In genomic region chr1:105485207-105485606, GRCh38 we compare ENCODE assay signal across 17 cellular contexts.
DNase-seq lines count a peak whose midpoint lies in the region; FAIRE-seq lines count a peak whose summit lies in the region.
"Had no signal": no experiment of that assay in that cellular context is flagged by ENCODE, and none has a peak within 500 bp of the region (broad histone marks: within the 10 kb centered on the region; RNA-seq: fewer than 3 reads in every experiment).

No MANE protein-coding gene starts in this region.

- H3K79me2 ChIP-seq in trophoblast cell (ENCODE audit: control insufficient read depth, insufficient read depth, low read length, poor library complexity): no peaks in the 10 kb centered on the region

- H3K18ac ChIP-seq in trophoblast cell (ENCODE audit: low read length): no peak overlapping the region

- no peak overlapping the region for H3K23ac ChIP-seq in trophoblast cell (ENCODE audit: low read length)

- no peak overlapping the region for H4K91ac ChIP-seq in trophoblast cell (ENCODE audit: low read depth, low read length)

- H3K9ac ChIP-seq in trophoblast cell (ENCODE audit: low read length): no peak overlapping the region

- H2BK5ac ChIP-seq in trophoblast cell (ENCODE audit: low read depth, low read length, poor library complexity): no peak overlapping the region

- H4K12ac ChIP-seq in trophoblast cell (ENCODE audit: low read depth, low read length): no peak overlapping the region

- H3K27me3 ChIP-seq in trophoblast cell (ENCODE audit: insufficient read depth, low read length): no peaks in the 10 kb centered on the region
- H3K27me3 ChIP-seq: uterus had no signal

- H2BK120ac ChIP-seq in trophoblast cell (ENCODE audit: insufficient read depth, low read length, poor library complexity): no peak overlapping the region

- H3K9me3 ChIP-seq in trophoblast cell (ENCODE audit: insufficient read depth, low read depth, low read length): no peaks in the 10 kb centered on the region
- H3K9me3 ChIP-seq: uterus had no signal

- peak; percentile 4 for DNase-seq in Daoy (ENCODE audit: low read depth)
- DNase-seq in RCC 7860 (ENCODE audit: low spot score): peak; percentile 19
- peak; percentile 69 for DNase-seq in dedifferentiated amniotic fluid mesenchymal stem cell (ENCODE audit: extremely low spot score)
- DNase-seq in trophoblast cell: peak; percentile 2 to 33
- DNase-seq in NCI-H748 (lab: John Stamatoyannopoulos, UW; ENCODE audit: unreplicated experiment): no peak
- no peak for DNase-seq in posterior vena cava (ENCODE audit: low spot score)
- no peak for DNase-seq in NCI-H2107 (lab: John Stamatoyannopoulos, UW)
- DNase-seq in NCI-H345 (lab: John Stamatoyannopoulos, UW): no peak
- DNase-seq: aorta; C1 segment of cervical spinal cord; left ventricle myocardium inferior; NCI-H1694 treated with DMSO at 0.1 percent for 48 hours; NCI-H510A; stimulated activated CD4-positive, alpha-beta T cell treated with anti-CD3 and anti-CD28 coated beads, Interleukin-12 subunit alpha, Interleukin-12 subunit beta, amount 100 ng/mL, for 4 hours; uterus had no signal

- FAIRE-seq in RCC 7860 (lab: Jason Lieb, UNC): no peak
- FAIRE-seq: HTR-8/SVneo had no signal

- no peak overlapping the region for H3K4me3 ChIP-seq in trophoblast cell (ENCODE audit: low read depth, low read length)
- H3K4me3 ChIP-seq: left ventricle myocardium inferior, SK-N-MC, uterus had no signal

- no peak overlapping the region for H4K8ac ChIP-seq in trophoblast cell (ENCODE audit: low read depth, low read length)

- peaks cover 2 to 3% of the 10 kb centered on the region in 2 experiments for H3K4me1 ChIP-seq in trophoblast cell (ENCODE audit: control insufficient read depth in 1 of 2, insufficient read depth in 2 of 2, low read length in 2 of 2)
- H3K4me1 ChIP-seq: left ventricle myocardium inferior, uterus had no signal

- H3K4ac ChIP-seq in trophoblast cell (ENCODE audit: low read depth, low read length): no peak overlapping the region

- H3K36me3 ChIP-seq in trophoblast cell (ENCODE audit: control insufficient read depth in 1 of 2, insufficient read depth in 2 of 2, low read length in 2 of 2): no peaks in the 10 kb centered on the region
- H3K36me3 ChIP-seq: left ventricle myocardium inferior, uterus had no signal

- no peak overlapping the region for H2BK12ac ChIP-seq in trophoblast cell (ENCODE audit: low read length)

- H3K4me2 ChIP-seq in trophoblast cell (ENCODE audit: low read length): no peak overlapping the region

- no peak overlapping the region for H3K14ac ChIP-seq in trophoblast cell (ENCODE audit: low read length)

- WGBS in trophoblast cell (ENCODE audit: extremely low coverage, insufficient coverage, insufficient read length): no CpG with 5 or more reads among the region's 2 CpGs

- H2AFZ ChIP-seq in trophoblast cell (ENCODE audit: insufficient read depth, low read length, poor library complexity): no peak overlapping the region

- H3K27ac ChIP-seq in trophoblast cell (ENCODE audit: low read depth, low read length): no peak overlapping the region
- H3K27ac ChIP-seq: left ventricle myocardium inferior, SK-N-MC, uterus had no signal

- no peaks in the 10 kb centered on the region for H3K79me1 ChIP-seq in trophoblast cell (ENCODE audit: low read length)

- intact Hi-C loops in posterior vena cava (cut with DNase I): no loop called here

- H2AK5ac ChIP-seq in trophoblast cell (ENCODE audit: low read length): no peak overlapping the region

Comparison
In these comparisons a context has a peak if more than half of its experiments do, and no peak if none do; other contexts are left out.
1. DNase-seq: peak in Daoy (single experiment), RCC 7860 (single experiment), dedifferentiated amniotic fluid mesenchymal stem cell (single experiment) and trophoblast cell (2 of 2); none in NCI-H748 (single experiment), posterior vena cava (single experiment), NCI-H2107 (single experiment) and NCI-H345 (single experiment).